In the genomic region with DNA sequence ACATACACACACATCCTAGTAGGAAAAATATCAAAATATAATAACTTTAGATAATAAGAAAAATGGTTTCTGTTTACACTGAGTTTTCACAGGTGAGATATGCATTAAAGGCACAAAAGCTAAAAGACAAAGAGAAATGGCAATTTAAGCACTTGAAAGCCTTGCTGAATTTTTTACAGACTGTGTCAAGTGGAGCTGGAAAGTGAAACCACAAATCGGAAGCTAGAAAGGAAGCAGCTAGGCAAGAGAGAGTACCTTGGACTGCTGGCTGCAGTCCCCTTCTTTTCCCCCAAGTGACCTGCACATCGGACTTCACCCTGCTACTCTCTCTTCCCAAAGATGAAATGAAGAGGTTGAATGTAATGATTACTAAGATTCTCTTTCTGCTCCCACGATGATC, we compare ENCODE assay signal across 11 cellular contexts.
DNase-seq lines count a peak whose midpoint lies in the region; ATAC-seq and TF ChIP-seq lines count a peak whose summit lies in the region.
"Had no signal": no experiment of that assay in that cellular context is flagged by ENCODE, and none has a peak within 500 bp of the region (broad histone marks: within the 10 kb centered on the region; RNA-seq: fewer than 3 reads in every experiment).

No MANE protein-coding gene starts in this region.

- H3K36me3 Mint-ChIP-seq in naive thymus-derived CD4-positive, alpha-beta T cell, result no peaks in the 10 kb centered on the region

- no peak for TF ChIP-seq POLR2A in esophagus muscularis mucosa (IDR thresholded peaks at IDR 0.05; ENCODE audit: low read depth)

- TF ChIP-seq EP300 in esophagus muscularis mucosa (IDR thresholded peaks at IDR 0.05), result no peak

- H3K27me3 ChIP-seq in BLaER1 (no peaks in the 10 kb centered on the region), MM.1S (replicated peaks; ENCODE audit: insufficient read depth, low read length) (no peaks in the 10 kb centered on the region), esophagus muscularis mucosa (no peaks in the 10 kb centered on the region)
- H3K27me3 ChIP-seq in naive thymus-derived CD4-positive, alpha-beta T cell (ENCODE audit: control insufficient read depth in 2 of 2, insufficient read depth in 2 of 2, low read length in 2 of 2), result no peaks in the 10 kb centered on the region

- peaks cover 4 to 18% (median 10%) of the 10 kb centered on the region in 7 donors for H3K4me1 Mint-ChIP-seq in naive thymus-derived CD4-positive, alpha-beta T cell

- no peak for ATAC-seq in naive thymus-derived CD4-positive, alpha-beta T cell
- no peak for ATAC-seq in HG03442 (IDR thresholded peaks at IDR 0.05; ENCODE audit: unreplicated experiment)
- ATAC-seq in GM18867 (IDR thresholded peaks at IDR 0.05; ENCODE audit: unreplicated experiment), result no peak
- ATAC-seq in HG02981 (IDR thresholded peaks at IDR 0.05; ENCODE audit: unreplicated experiment), result no peak

- no peak overlapping the region for H3K9ac ChIP-seq in BLaER1
- H3K9ac ChIP-seq in MM.1S (ENCODE audit: low read length), result no peak overlapping the region

- H2AFZ ChIP-seq in MM.1S (ENCODE audit: low read length), result no peak overlapping the region

- intact Hi-C loops in esophagus muscularis mucosa (cut with DNase I), result no loop called here
- intact Hi-C loops in naive thymus-derived CD4-positive, alpha-beta T cell (cut with micrococcal nuclease), result no loop called here

- H3K36me3 ChIP-seq in BLaER1 (no peaks in the 10 kb centered on the region), MM.1S (replicated peaks; ENCODE audit: insufficient read depth, low read length) (no peaks in the 10 kb centered on the region), esophagus muscularis mucosa (no peaks in the 10 kb centered on the region)
- no peaks in the 10 kb centered on the region for H3K36me3 ChIP-seq in naive thymus-derived CD4-positive, alpha-beta T cell (ENCODE audit: control insufficient read depth in 2 of 3, insufficient read depth in 3 of 3, low read length in 3 of 3)

- 23% methylated on average over 3 of the region's 3 CpGs for WGBS in esophagus muscularis mucosa

- peaks cover 0 to 28% (median 11%) of the 10 kb centered on the region in 5 donors for H3K27me3 Mint-ChIP-seq in naive thymus-derived CD4-positive, alpha-beta T cell

- H3K4me1 ChIP-seq in BLaER1 (peaks cover 33% of the 10 kb centered on the region), MM.1S (ENCODE audit: low read length) (no peaks in the 10 kb centered on the region), esophagus muscularis mucosa (peaks cover 20 to 22% (median 21%) of the 10 kb centered on the region in 4 donors)
- no peaks in the 10 kb centered on the region for H3K4me1 ChIP-seq in naive thymus-derived CD4-positive, alpha-beta T cell (ENCODE audit: control insufficient read depth in 2 of 2, insufficient read depth in 2 of 2, low read length in 2 of 2)

- H3K9me3 Mint-ChIP-seq in naive thymus-derived CD4-positive, alpha-beta T cell, result peaks cover 0 to under 1% (median 0%) of the 10 kb centered on the region in 11 donors

- TF ChIP-seq CTCF in MM.1S (IDR thresholded peaks at IDR 0.05; ENCODE audit: low read length), result no peak
- no peak for TF ChIP-seq CTCF in esophagus muscularis mucosa (IDR thresholded peaks at IDR 0.05)

- CTCF ChIA-PET in naive thymus-derived CD4-positive, alpha-beta T cell (lab: Charles Lee), result interaction anchor here (0.6 kb wide), 1 partner anchor 29 kb away, joined by 3 read pairs; no protein-coding TSS in a partner anchor

- peak overlapping the region in 7 of 10 donors; percentile 35 to 68 (median 54) for H3K4me3 Mint-ChIP-seq in naive thymus-derived CD4-positive, alpha-beta T cell

- H3F3A ChIP-seq in MM.1S (ENCODE audit: insufficient read depth, low read length), result no peaks in the 10 kb centered on the region

- H4K20me1 ChIP-seq in BLaER1 (no peaks in the 10 kb centered on the region), MM.1S (ENCODE audit: insufficient read depth, low read length) (no peaks in the 10 kb centered on the region)

- POLR2A ChIA-PET in naive thymus-derived CD4-positive, alpha-beta T cell (lab: Charles Lee), result no interaction called here

- no peaks in the 10 kb centered on the region for H3K9me2 ChIP-seq in MM.1S (replicated peaks; ENCODE audit: insufficient read depth, low read length)

- H3K4me3 ChIP-seq in BLaER1 (no peak overlapping the region), MM.1S (ENCODE audit: low read length) (no peak overlapping the region), esophagus muscularis mucosa (peak overlapping the region; percentile 7 to 35 (median 22))
- H3K4me3 ChIP-seq in naive thymus-derived CD4-positive, alpha-beta T cell (ENCODE audit: low read length), result no peak overlapping the region

- H3K9me3 ChIP-seq in BLaER1 (peaks cover 13% of the 10 kb centered on the region; the same call in 1 of the 2 replicates), MM.1S (replicated peaks; ENCODE audit: insufficient read depth, low read length) (no peaks in the 10 kb centered on the region), esophagus muscularis mucosa (no peaks in the 10 kb centered on the region)
- no peaks in the 10 kb centered on the region for H3K9me3 ChIP-seq in naive thymus-derived CD4-positive, alpha-beta T cell (ENCODE audit: control insufficient read depth in 2 of 3, low read length in 3 of 3)

- H3K27ac ChIP-seq in BLaER1, result peak overlapping the region; percentile 11; the same call in 1 of the 2 replicates
- no peak overlapping the region for H3K27ac ChIP-seq in MM.1S (ENCODE audit: low read length)
- H3K27ac ChIP-seq in esophagus muscularis mucosa (replicated peaks in 1 of 4), result peak overlapping the region in 2 of 4 donors; percentile 19 to 45
- H3K27ac ChIP-seq in naive thymus-derived CD4-positive, alpha-beta T cell (ENCODE audit: low read depth, low read length), result no peak overlapping the region

- H3K79me2 ChIP-seq in MM.1S (ENCODE audit: low read length), result no peaks in the 10 kb centered on the region

- H3K27ac Mint-ChIP-seq in naive thymus-derived CD4-positive, alpha-beta T cell, result peak overlapping the region in 1 of 9 donors; percentile 43

- peak; percentile 13 for DNase-seq in MM.1S
- DNase-seq in esophagus muscularis mucosa (ENCODE audit: extremely low spot score), result no peak
- no peak for DNase-seq in naive thymus-derived CD4-positive, alpha-beta T cell
- no peak for DNase-seq in SW 1271 (lab: John Stamatoyannopoulos, UW)
- DNase-seq: activated naive CD4-positive, alpha-beta T cell; NCI-H2029 treated with DMSO at 0.1 percent for 48 hours; stimulated activated naive CD4-positive, alpha-beta T cell treated with Interleukin-2 at 50 U/mL for 16 hours had no signal

- H3K4me2 ChIP-seq in BLaER1 (peak overlapping the region; percentile 63), MM.1S (ENCODE audit: low read depth, low read length) (peak overlapping the region; percentile 9; the same call in 1 of the 2 replicates)

Comparison
In these comparisons a context has a peak if more than half of its experiments do, and no peak if none do; other contexts are left out.
1. H3K4me3 ChIP-seq: peak in esophagus muscularis mucosa (4 of 4); none in BLaER1 (single experiment), MM.1S (single experiment) and naive thymus-derived CD4-positive, alpha-beta T cell (single experiment).